In the genomic region with DNA sequence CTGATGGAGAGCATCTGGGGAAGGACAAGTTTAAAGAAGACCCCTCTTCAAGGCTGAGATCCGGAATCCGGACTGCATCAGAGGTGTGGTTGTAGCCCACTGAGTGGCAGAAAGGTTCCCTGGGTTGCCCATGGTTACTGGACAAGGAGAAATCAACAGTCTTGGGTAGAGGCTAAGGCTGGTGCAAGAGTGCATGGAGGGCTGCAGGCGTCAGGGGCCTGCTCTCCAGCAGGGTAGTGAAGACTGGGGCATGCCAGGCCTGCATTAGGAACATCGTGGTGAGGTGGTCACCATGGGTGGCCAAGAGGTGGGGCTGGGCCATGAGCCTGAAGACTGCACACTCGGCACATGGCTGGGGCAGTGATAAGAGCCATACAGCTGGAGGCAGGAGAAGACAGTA, we compare ENCODE assay signal across 1 cellular context.
TF ChIP-seq lines count a peak whose summit lies in the region.

No MANE protein-coding gene starts in this region.

TF ChIP-seq in K562, 482 proteins besides CTCF, POLR2A, EP300 and RAD21:
- no peak for TF ChIP-seq FOXJ3 (CRISPR knock-in tag; IDR thresholded peaks at IDR 0.05)
- peak; percentile 51; the same call in 1 of the 2 replicates for TF ChIP-seq RFX1 (IDR thresholded peaks at IDR 0.05)
